Comparison of ENCODE assay signal across 23 cellular contexts in the genomic region with DNA sequence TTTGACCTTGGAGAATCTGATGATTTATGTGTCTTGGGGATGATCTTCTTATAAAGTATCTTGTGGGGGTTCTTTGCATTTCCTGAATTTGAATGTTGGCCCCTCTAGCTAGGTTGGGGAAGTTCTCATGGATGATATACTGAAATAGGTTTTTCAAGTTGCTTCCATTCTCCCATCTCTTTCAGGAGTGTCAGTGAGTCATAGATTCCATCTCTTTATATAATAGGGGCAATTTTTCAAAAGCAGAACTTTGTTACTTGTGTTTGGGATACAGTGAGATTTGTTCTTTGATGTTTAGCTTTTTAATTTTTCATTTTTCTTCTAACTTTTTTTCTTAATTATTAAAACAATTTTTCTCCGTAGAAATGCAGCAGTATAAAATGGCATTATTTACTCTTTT. TPM values are rescaled to one million over a fixed set of nuclear protein-coding genes. Genes with fewer than 3 reads are reported as not detected.
DNase-seq lines count a peak whose midpoint lies in the region; ATAC-seq and TF ChIP-seq lines count a peak whose summit lies in the region.
"Had no signal": no experiment of that assay in that cellular context is flagged by ENCODE, and none has a peak within 500 bp of the region (broad histone marks: within the 10 kb centered on the region; RNA-seq: fewer than 3 reads in every experiment).

No MANE protein-coding gene starts in this region.

- no peaks in the 10 kb centered on the region for H3K9me3 ChIP-seq in RWPE2 (ENCODE audit: severe bottlenecking)
- H3K9me3 ChIP-seq: testis had no signal

- peaks cover 51% of the 10 kb centered on the region for H3K4me1 Mint-ChIP-seq in stimulated activated naive CD8-positive, alpha-beta T cell treated with anti-CD3 and anti-CD28 coated beads, Interleukin-15, Interleukin-2, amounts not matched to agents 100 ng/mL and 50 ng/mL, for 24 hours (ENCODE audit: low read depth)
- H3K4me1 Mint-ChIP-seq in effector memory CD8-positive, alpha-beta T cell (ENCODE audit: low read depth in 2 of 2) = peaks cover 24 to 37% of the 10 kb centered on the region in 2 donors
- H3K4me1 Mint-ChIP-seq in type B pancreatic cell (ENCODE audit: unreplicated experiment) = peaks cover 4% of the 10 kb centered on the region

- no peaks in the 10 kb centered on the region for H3K27me3 ChIP-seq in RWPE2 (ENCODE audit: insufficient read depth, poor library complexity, severe bottlenecking)
- H3K27me3 ChIP-seq: testis had no signal

- H3K27me3 Mint-ChIP-seq in stimulated activated naive CD8-positive, alpha-beta T cell treated with anti-CD3 and anti-CD28 coated beads, Interleukin-15, Interleukin-2, amounts not matched to agents 100 ng/mL and 50 ng/mL, for 24 hours = no peaks in the 10 kb centered on the region
- no peaks in the 10 kb centered on the region for H3K27me3 Mint-ChIP-seq in effector memory CD8-positive, alpha-beta T cell
- no peaks in the 10 kb centered on the region for H3K27me3 Mint-ChIP-seq in type B pancreatic cell
- H3K27me3 Mint-ChIP-seq: brain; natural killer cell treated with Interleukin-12 subunit alpha and Interleukin-12 subunit beta and Interleukin-15 and Interleukin-18, amount 100 ng/mL, for 72 hours had no signal

- H3K27ac Mint-ChIP-seq in stimulated activated naive CD8-positive, alpha-beta T cell treated with anti-CD3 and anti-CD28 coated beads, Interleukin-15, Interleukin-2, amounts not matched to agents 100 ng/mL and 50 ng/mL, for 24 hours = peak overlapping the region; percentile 75
- peak overlapping the region; percentile 20 to 32 for H3K27ac Mint-ChIP-seq in effector memory CD8-positive, alpha-beta T cell
- H3K27ac Mint-ChIP-seq in type B pancreatic cell = peak overlapping the region; percentile 29
- H3K27ac Mint-ChIP-seq: brain; natural killer cell treated with Interleukin-12 subunit alpha and Interleukin-12 subunit beta and Interleukin-15 and Interleukin-18, amount 100 ng/mL, for 72 hours had no signal

- peaks cover 71% of the 10 kb centered on the region for H3K36me3 Mint-ChIP-seq in stimulated activated naive CD8-positive, alpha-beta T cell treated with anti-CD3 and anti-CD28 coated beads, Interleukin-15, Interleukin-2, amounts not matched to agents 100 ng/mL and 50 ng/mL, for 24 hours (ENCODE audit: low read depth)
- H3K36me3 Mint-ChIP-seq in effector memory CD8-positive, alpha-beta T cell (ENCODE audit: insufficient read depth) = peaks cover 57% of the 10 kb centered on the region
- H3K36me3 Mint-ChIP-seq in type B pancreatic cell = peaks cover 58% of the 10 kb centered on the region

- no peak for DNase-seq in stimulated activated naive CD8-positive, alpha-beta T cell treated with anti-CD3 and anti-CD28 coated beads, Interleukin-15, Interleukin-2, amounts not matched to agents 100 U/mL and 50 U/mL, for 24 hours
- DNase-seq in RWPE2 (ENCODE audit: low spot score) (no peak), type B pancreatic cell (ENCODE audit: extremely low spot score, unreplicated experiment) (no peak), T-helper 9 cell (no peak)
- no peak for DNase-seq in effector memory CD8-positive, alpha-beta T cell
- no peak for DNase-seq in activated effector memory CD4-positive, alpha-beta T cell treated with Interleukin-2 at 50 U/mL for 16 hours
- DNase-seq: ACHN; COR-L47; DMS79 treated with DMSO at 0.1 percent for 48 hours; effector memory CD4-positive, alpha-beta T cell; H9; islet precursor cell; Kasumi-1; NCI-H1105; NCI-H510A; NK-92 treated with Interleukin-12 subunit alpha and Interleukin-12 subunit beta, amount 100 ng/mL, for 24 hours; testis had no signal

- no peak for ATAC-seq in stimulated activated naive CD8-positive, alpha-beta T cell treated with anti-CD3 and anti-CD28 coated beads, Interleukin-15, Interleukin-2, amounts not matched to agents 100 U/mL and 50 U/mL, for 24 hours
- ATAC-seq in RWPE2 (ENCODE audit: low read depth) = no peak
- ATAC-seq in effector memory CD8-positive, alpha-beta T cell (replicated peaks) = no peak
- ATAC-seq in GM21619 (IDR thresholded peaks at IDR 0.05; ENCODE audit: unreplicated experiment) = no peak
- ATAC-seq: natural killer cell treated with Interleukin-12 subunit alpha and Interleukin-12 subunit beta and Interleukin-15 and Interleukin-18, amount 100 ng/mL, for 72 hours had no signal

- no peak overlapping the region for H3K4me3 ChIP-seq in RWPE2 (ENCODE audit: severe bottlenecking)
- H3K4me3 ChIP-seq: testis had no signal

- H3K4me3 Mint-ChIP-seq in stimulated activated naive CD8-positive, alpha-beta T cell treated with anti-CD3 and anti-CD28 coated beads, Interleukin-15, Interleukin-2, amounts not matched to agents 100 ng/mL and 50 ng/mL, for 24 hours = peak overlapping the region; percentile 31
- no peak overlapping the region for H3K4me3 Mint-ChIP-seq in effector memory CD8-positive, alpha-beta T cell
- H3K4me3 Mint-ChIP-seq in type B pancreatic cell = no peak overlapping the region
- H3K4me3 Mint-ChIP-seq: brain; H9; natural killer cell treated with Interleukin-12 subunit alpha and Interleukin-12 subunit beta and Interleukin-15 and Interleukin-18, amount 100 ng/mL, for 72 hours; stimulated activated effector memory CD8-positive, alpha-beta T cell treated with anti-CD3 and anti-CD28 coated beads, Interleukin-12 subunit alpha, Interleukin-12 subunit beta, amount 100 ng/mL, for 72 hours had no signal

- peaks cover 13% of the 10 kb centered on the region for H3K9me3 Mint-ChIP-seq in stimulated activated naive CD8-positive, alpha-beta T cell treated with anti-CD3 and anti-CD28 coated beads, Interleukin-15, Interleukin-2, amounts not matched to agents 100 ng/mL and 50 ng/mL, for 24 hours
- peaks cover 0 to under 1% of the 10 kb centered on the region in 2 donors for H3K9me3 Mint-ChIP-seq in effector memory CD8-positive, alpha-beta T cell
- H3K9me3 Mint-ChIP-seq in type B pancreatic cell = no peaks in the 10 kb centered on the region
- H3K9me3 Mint-ChIP-seq: H9 had no signal

- peak overlapping the region; percentile 40 for H3K27ac ChIP-seq in RWPE2 (ENCODE audit: poor library complexity, severe bottlenecking)
- H3K27ac ChIP-seq: testis, VCaP had no signal

- TF ChIP-seq CTCF in RWPE2 (IDR thresholded peaks at IDR 0.05; ENCODE audit: poor library complexity, severe bottlenecking) (no peak), type B pancreatic cell (conservative IDR thresholded peaks at IDR 0.05) (no peak)

- H3K4me1 ChIP-seq in RWPE2 (ENCODE audit: insufficient read depth, poor library complexity, severe bottlenecking) = peaks cover 27% of the 10 kb centered on the region
- H3K4me1 ChIP-seq: testis had no signal

- H3K36me3 ChIP-seq in RWPE2 (ENCODE audit: low read depth) = peaks cover 70% of the 10 kb centered on the region

RNA-seq across cellular contexts. Expression of a gene that starts 19.4 kb away (rescaled TPM):
- 15.5 and 27.2 TPM in 2 replicates for total RNA-seq in type B pancreatic cell (ENCODE audit: low replicate concordance)
